In genomic region chr6:12335717-12336116, GRCh38 we compare ENCODE assay signal across 1 cellular context.
TF ChIP-seq lines count a peak whose summit lies in the region.

No MANE protein-coding gene starts in this region.

TF ChIP-seq in GM12878, 131 proteins besides CTCF, POLR2A, EP300 and RAD21:
- TF ChIP-seq SREBF1 (IDR thresholded peaks at IDR 0.05; ENCODE audit: low read length) (no peak), ZNF207 (IDR thresholded peaks at IDR 0.05; ENCODE audit: borderline replicate concordance) (no peak), BCLAF1 (IDR thresholded peaks at IDR 0.05) (no peak), PAX8 (IDR thresholded peaks at IDR 0.05) (no peak)
- TF ChIP-seq, protein P1, sequence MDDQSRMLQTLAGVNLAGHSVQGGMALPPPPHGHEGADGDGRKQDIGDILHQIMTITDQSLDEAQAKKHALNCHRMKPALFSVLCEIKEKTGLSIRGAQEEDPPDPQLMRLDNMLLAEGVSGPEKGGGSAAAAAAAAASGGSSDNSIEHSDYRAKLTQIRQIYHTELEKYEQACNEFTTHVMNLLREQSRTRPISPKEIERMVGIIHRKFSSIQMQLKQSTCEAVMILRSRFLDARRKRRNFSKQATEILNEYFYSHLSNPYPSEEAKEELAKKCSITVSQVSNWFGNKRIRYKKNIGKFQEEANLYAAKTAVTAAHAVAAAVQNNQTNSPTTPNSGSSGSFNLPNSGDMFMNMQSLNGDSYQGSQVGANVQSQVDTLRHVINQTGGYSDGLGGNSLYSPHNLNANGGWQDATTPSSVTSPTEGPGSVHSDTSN (IDR thresholded peaks at IDR 0.05; ENCODE audit: insufficient replicate concordance, low read depth, low read length), result no peak
TF ChIP-seq in GM12878: peak in this region for 0.
